Comparison of ENCODE assay signal across 12 cellular contexts in genomic region chr2:53130441-53130943, GRCh38.
DNase-seq lines count a peak whose midpoint lies in the region; ATAC-seq and TF ChIP-seq lines count a peak whose summit lies in the region.
"Had no signal": no experiment of that assay in that cellular context is flagged by ENCODE, and none has a peak within 500 bp of the region (broad histone marks: within the 10 kb centered on the region; RNA-seq: fewer than 3 reads in every experiment).

No MANE protein-coding gene starts in this region.

- H3K27me3 Mint-ChIP-seq in HFFc6 (ENCODE audit: insufficient read depth): no peaks in the 10 kb centered on the region; the same call in 1 of the 2 replicates
- no peaks in the 10 kb centered on the region for H3K27me3 Mint-ChIP-seq in activated T-helper 17 cell treated with anti-CD3 and anti-CD28 coated beads, Interleukin-2, amount 50 U/mL, for 72 hours
- H3K27me3 Mint-ChIP-seq in stimulated activated naive CD8-positive, alpha-beta T cell treated with anti-CD3 and anti-CD28 coated beads, Interleukin-15, amount 100 ng/mL, for 72 hours: no peaks in the 10 kb centered on the region
- H3K27me3 Mint-ChIP-seq in activated T-helper 2 cell treated with anti-CD3 and anti-CD28 coated beads, Interferon-gamma antibody, Interleukin-2, Interleukin-4, amounts not matched to agents 10 μg/mL and 5 μg/mL and 100 μg/mL, durations not matched to agents 14 hours and 24 hours and 36 hours (ENCODE audit: low read depth): no peaks in the 10 kb centered on the region

- ATAC-seq in activated T-helper 17 cell treated with anti-CD3 and anti-CD28 coated beads, Interleukin-2, amount 50 U/mL, for 72 hours (replicated peaks): peak; percentile 88
- ATAC-seq in left cardiac atrium (peak; percentile 19 to 67), GM21528 (IDR thresholded peaks at IDR 0.05; ENCODE audit: low FRiP score, unreplicated experiment) (no peak)
- ATAC-seq in stimulated activated naive CD8-positive, alpha-beta T cell treated with anti-CD3 and anti-CD28 coated beads, Interleukin-15, amount 100 ng/mL, for 72 hours: no peak
- ATAC-seq: Panc1 had no signal

- TF ChIP-seq CTCF in HFFc6 (IDR thresholded peaks at IDR 0.05): no peak

- no peaks in the 10 kb centered on the region for H3K9me3 Mint-ChIP-seq in HFFc6
- peaks cover 7% of the 10 kb centered on the region for H3K9me3 Mint-ChIP-seq in activated T-helper 17 cell treated with anti-CD3 and anti-CD28 coated beads, Interleukin-2, amount 50 U/mL, for 72 hours
- H3K9me3 Mint-ChIP-seq in stimulated activated naive CD8-positive, alpha-beta T cell treated with anti-CD3 and anti-CD28 coated beads, Interleukin-15, amount 100 ng/mL, for 72 hours: no peaks in the 10 kb centered on the region
- H3K9me3 Mint-ChIP-seq in activated T-helper 2 cell treated with anti-CD3 and anti-CD28 coated beads, Interferon-gamma antibody, Interleukin-2, Interleukin-4, amounts not matched to agents 10 μg/mL and 5 μg/mL and 100 μg/mL, durations not matched to agents 14 hours and 24 hours and 36 hours: no peaks in the 10 kb centered on the region

- H3K27ac Mint-ChIP-seq in HFFc6: peak overlapping the region; percentile 81
- peak overlapping the region; percentile 69 for H3K27ac Mint-ChIP-seq in activated T-helper 17 cell treated with anti-CD3 and anti-CD28 coated beads, Interleukin-2, amount 50 U/mL, for 72 hours
- no peak overlapping the region for H3K27ac Mint-ChIP-seq in stimulated activated naive CD8-positive, alpha-beta T cell treated with anti-CD3 and anti-CD28 coated beads, Interleukin-15, amount 100 ng/mL, for 72 hours
- H3K27ac Mint-ChIP-seq in activated T-helper 2 cell treated with anti-CD3 and anti-CD28 coated beads, Interferon-gamma antibody, Interleukin-2, Interleukin-4, amounts not matched to agents 10 μg/mL and 5 μg/mL and 100 μg/mL, durations not matched to agents 14 hours and 24 hours and 36 hours: no peak overlapping the region

- H3K36me3 Mint-ChIP-seq in HFFc6 (ENCODE audit: low read depth): no peaks in the 10 kb centered on the region
- no peaks in the 10 kb centered on the region for H3K36me3 Mint-ChIP-seq in activated T-helper 17 cell treated with anti-CD3 and anti-CD28 coated beads, Interleukin-2, amount 50 U/mL, for 72 hours (ENCODE audit: low read depth)
- H3K36me3 Mint-ChIP-seq in activated T-helper 2 cell treated with anti-CD3 and anti-CD28 coated beads, Interferon-gamma antibody, Interleukin-2, Interleukin-4, amounts not matched to agents 10 μg/mL and 5 μg/mL and 100 μg/mL, durations not matched to agents 14 hours and 24 hours and 36 hours (ENCODE audit: low read depth): no peaks in the 10 kb centered on the region

- H3K4me1 Mint-ChIP-seq in HFFc6 (ENCODE audit: low read depth): peaks cover 33% of the 10 kb centered on the region
- peaks cover 11% of the 10 kb centered on the region for H3K4me1 Mint-ChIP-seq in activated T-helper 17 cell treated with anti-CD3 and anti-CD28 coated beads, Interleukin-2, amount 50 U/mL, for 72 hours
- H3K4me1 Mint-ChIP-seq in stimulated activated naive CD8-positive, alpha-beta T cell treated with anti-CD3 and anti-CD28 coated beads, Interleukin-15, amount 100 ng/mL, for 72 hours: no peaks in the 10 kb centered on the region
- peaks cover 3% of the 10 kb centered on the region for H3K4me1 Mint-ChIP-seq in activated T-helper 2 cell treated with anti-CD3 and anti-CD28 coated beads, Interferon-gamma antibody, Interleukin-2, Interleukin-4, amounts not matched to agents 10 μg/mL and 5 μg/mL and 100 μg/mL, durations not matched to agents 14 hours and 24 hours and 36 hours (ENCODE audit: low read depth)

- DNase-seq in AG08395 (ENCODE audit: low spot score): peak; percentile 1
- DNase-seq in HFFc6: peak; percentile 73
- no peak for DNase-seq in left cardiac atrium
- DNase-seq in NCI-H187 (lab: John Stamatoyannopoulos, UW): no peak
- no peak for DNase-seq in stimulated activated naive CD8-positive, alpha-beta T cell treated with anti-CD3 and anti-CD28 coated beads, Interleukin-15, amount 100 ng/mL, for 72 hours
- no peak for DNase-seq in activated T-helper 2 cell treated with anti-CD3 and anti-CD28 coated beads, Interferon-gamma antibody, Interleukin-2, Interleukin-4, amounts not matched to agents 10 μg/mL and 5 μg/mL and 100 μg/mL, durations not matched to agents 14 hours and 24 hours and 36 hours (ENCODE audit: low spot score)
- DNase-seq: cortex of kidney, NCI-H1930, spleen had no signal

- intact Hi-C loops in left cardiac atrium (cut with DNase I): no loop called here
- intact Hi-C loops in activated T-helper 2 cell treated with anti-CD3 and anti-CD28 coated beads, Interferon-gamma antibody, Interleukin-2, Interleukin-4, amounts not matched to agents 10 μg/mL and 5 μg/mL and 100 μg/mL, durations not matched to agents 14 hours and 24 hours and 36 hours (cut with micrococcal nuclease): no loop called here

- H3K4me3 Mint-ChIP-seq in HFFc6: peak overlapping the region; percentile 73
- H3K4me3 Mint-ChIP-seq in activated T-helper 17 cell treated with anti-CD3 and anti-CD28 coated beads, Interleukin-2, amount 50 U/mL, for 72 hours: no peak overlapping the region
- H3K4me3 Mint-ChIP-seq in stimulated activated naive CD8-positive, alpha-beta T cell treated with anti-CD3 and anti-CD28 coated beads, Interleukin-15, amount 100 ng/mL, for 72 hours: no peak overlapping the region
- H3K4me3 Mint-ChIP-seq in activated T-helper 2 cell treated with anti-CD3 and anti-CD28 coated beads, Interferon-gamma antibody, Interleukin-2, Interleukin-4, amounts not matched to agents 10 μg/mL and 5 μg/mL and 100 μg/mL, durations not matched to agents 14 hours and 24 hours and 36 hours (ENCODE audit: low read depth): no peak overlapping the region

Comparison
In these comparisons a context has a peak if more than half of its experiments do, and no peak if none do; other contexts are left out.
1. DNase-seq: peak in AG08395 (single experiment) and HFFc6 (single experiment); none in left cardiac atrium (single experiment), NCI-H187 (0 of 2), stimulated activated naive CD8-positive, alpha-beta T cell treated with anti-CD3 and anti-CD28 coated beads, Interleukin-15, amount 100 ng/mL, for 72 hours (0 of 2) and activated T-helper 2 cell treated with anti-CD3 and anti-CD28 coated beads, Interferon-gamma antibody, Interleukin-2, Interleukin-4, amounts not matched to agents 10 μg/mL and 5 μg/mL and 100 μg/mL, durations not matched to agents 14 hours and 24 hours and 36 hours (single experiment).
2. H3K27ac Mint-ChIP-seq: peak in HFFc6 (single experiment) and activated T-helper 17 cell treated with anti-CD3 and anti-CD28 coated beads, Interleukin-2, amount 50 U/mL, for 72 hours (single experiment); none in stimulated activated naive CD8-positive, alpha-beta T cell treated with anti-CD3 and anti-CD28 coated beads, Interleukin-15, amount 100 ng/mL, for 72 hours (0 of 2) and activated T-helper 2 cell treated with anti-CD3 and anti-CD28 coated beads, Interferon-gamma antibody, Interleukin-2, Interleukin-4, amounts not matched to agents 10 μg/mL and 5 μg/mL and 100 μg/mL, durations not matched to agents 14 hours and 24 hours and 36 hours (single experiment).
3. ATAC-seq: peak in activated T-helper 17 cell treated with anti-CD3 and anti-CD28 coated beads, Interleukin-2, amount 50 U/mL, for 72 hours (single experiment) and left cardiac atrium (2 of 2); none in GM21528 (single experiment) and stimulated activated naive CD8-positive, alpha-beta T cell treated with anti-CD3 and anti-CD28 coated beads, Interleukin-15, amount 100 ng/mL, for 72 hours (single experiment).